Comparison of ENCODE assay signal across 23 cellular contexts in the genomic region with DNA sequence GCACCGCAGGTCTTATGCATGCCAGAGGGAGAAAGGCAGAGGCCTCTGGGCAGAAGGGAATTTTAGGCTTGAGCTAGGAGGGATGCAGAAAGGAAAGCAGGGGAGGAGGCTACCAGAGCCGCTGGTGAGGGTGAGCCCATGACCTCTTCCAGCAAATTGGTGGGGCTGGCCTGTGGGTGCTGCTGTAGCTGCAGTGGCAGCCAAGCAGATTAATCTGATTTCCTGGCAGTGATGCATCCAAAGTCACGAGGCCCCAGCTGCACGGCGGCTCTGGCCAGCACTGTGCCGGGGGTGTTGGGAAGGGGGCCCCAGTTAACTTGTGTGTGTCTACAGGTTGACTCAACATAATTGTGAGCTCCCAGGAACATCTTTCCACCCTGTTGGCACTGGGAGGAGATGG. TPM values are rescaled to one million over a fixed set of nuclear protein-coding genes. Genes with fewer than 3 reads are reported as not detected.
DNase-seq lines count a peak whose midpoint lies in the region; ATAC-seq and TF ChIP-seq lines count a peak whose summit lies in the region.
"Had no signal": no experiment of that assay in that cellular context is flagged by ENCODE, and none has a peak within 500 bp of the region (broad histone marks: within the 10 kb centered on the region; RNA-seq: fewer than 3 reads in every experiment).

No MANE protein-coding gene starts in this region.

- TF ChIP-seq CTCF in tibial nerve (IDR thresholded peaks at IDR 0.05) = no peak

- no peak for DNase-seq in Right ventricle myocardium superior
- no peak for DNase-seq in left cardiac atrium
- DNase-seq in hippocampal formation (lab: John Stamatoyannopoulos, UW) = peak; percentile 34 to 40
- peak; percentile 48 for DNase-seq in pons (ENCODE audit: low spot score)
- DNase-seq in tibial nerve (ENCODE audit: low spot score in 2 of 2) = no peak
- DNase-seq in stimulated activated CD4-positive, alpha-beta T cell treated with anti-CD3 and anti-CD28 coated beads, Interleukin-2, amount 100 ng/mL, for 24 hours = no peak
- DNase-seq in stimulated activated naive CD8-positive, alpha-beta T cell treated with anti-CD3 and anti-CD28 coated beads, Interleukin-15, amount 100 ng/mL, for 72 hours = no peak
- DNase-seq in immature natural killer cell = no peak
- DNase-seq: 8988T; CD4-positive, CD25-positive, alpha-beta regulatory T cell; GDM1; GOT3; MM.1S; NCI-H1092; NCI-H146; NCI-H2029 treated with DMSO at 0.1 percent for 48 hours; NCI-H2171 treated with DMSO at 0.1 percent for 48 hours; NCI-H446 treated with DMSO at 0.1 percent for 48 hours had no signal

- H3K27ac Mint-ChIP-seq in stimulated activated naive CD8-positive, alpha-beta T cell treated with anti-CD3 and anti-CD28 coated beads, Interleukin-15, amount 100 ng/mL, for 72 hours = no peak overlapping the region
- no peak overlapping the region for H3K27ac Mint-ChIP-seq in immature natural killer cell
- H3K27ac Mint-ChIP-seq: B cell; CD4-positive, CD25-positive, alpha-beta regulatory T cell had no signal

- no peaks in the 10 kb centered on the region for H3K4me1 ChIP-seq in tibial nerve
- H3K4me1 ChIP-seq: Caco-2, Peyer's patch had no signal

- peaks cover 8% of the 10 kb centered on the region for H3K27me3 Mint-ChIP-seq in stimulated activated naive CD8-positive, alpha-beta T cell treated with anti-CD3 and anti-CD28 coated beads, Interleukin-15, amount 100 ng/mL, for 72 hours
- H3K27me3 Mint-ChIP-seq in immature natural killer cell (ENCODE audit: low read depth in 3 of 3) = peaks cover 0 to 3% (median 0%) of the 10 kb centered on the region in 3 donors
- H3K27me3 Mint-ChIP-seq: B cell; CD4-positive, CD25-positive, alpha-beta regulatory T cell had no signal

- H3K9me3 Mint-ChIP-seq in stimulated activated naive CD8-positive, alpha-beta T cell treated with anti-CD3 and anti-CD28 coated beads, Interleukin-15, amount 100 ng/mL, for 72 hours = peaks cover 0 to 20% of the 10 kb centered on the region in 2 donors
- peaks cover 0 to 5% (median 3%) of the 10 kb centered on the region in 6 donors for H3K9me3 Mint-ChIP-seq in immature natural killer cell

- WGBS in tibial nerve, 2 donors = 63 to 70% methylated on average over 6 of the region's 6 CpGs

- intact Hi-C loops in Right ventricle myocardium superior (cut with DNase I) = no loop called here
- intact Hi-C loops in left cardiac atrium (cut with DNase I) = no loop called here

- TF ChIP-seq POLR2A in tibial nerve (IDR thresholded peaks at IDR 0.05) = no peak

- H3K27me3 ChIP-seq in tibial nerve = no peaks in the 10 kb centered on the region
- H3K27me3 ChIP-seq: Peyer's patch had no signal

- ATAC-seq in Right ventricle myocardium superior (ENCODE audit: poor library complexity) = peak; percentile 20
- ATAC-seq in left cardiac atrium = no peak
- ATAC-seq in stimulated activated naive CD8-positive, alpha-beta T cell treated with anti-CD3 and anti-CD28 coated beads, Interleukin-15, amount 100 ng/mL, for 72 hours = no peak

- no peak overlapping the region for H3K4me3 Mint-ChIP-seq in stimulated activated naive CD8-positive, alpha-beta T cell treated with anti-CD3 and anti-CD28 coated beads, Interleukin-15, amount 100 ng/mL, for 72 hours
- H3K4me3 Mint-ChIP-seq in immature natural killer cell = no peak overlapping the region
- H3K4me3 Mint-ChIP-seq: B cell; CD4-positive, CD25-positive, alpha-beta regulatory T cell had no signal

- peaks cover 0 to 36% (median 0%) of the 10 kb centered on the region in 4 donors for H3K9me3 ChIP-seq in tibial nerve

- TF ChIP-seq EP300 in tibial nerve (IDR thresholded peaks at IDR 0.05) = no peak

- H3K4me3 ChIP-seq in tibial nerve = no peak overlapping the region
- H3K4me3 ChIP-seq: Peyer's patch had no signal

- no peaks in the 10 kb centered on the region for H3K36me3 Mint-ChIP-seq in immature natural killer cell
- H3K36me3 Mint-ChIP-seq: CD4-positive, CD25-positive, alpha-beta regulatory T cell had no signal

- no peaks in the 10 kb centered on the region for H3K36me3 ChIP-seq in tibial nerve
- H3K36me3 ChIP-seq: Peyer's patch had no signal

- H3K27ac ChIP-seq in tibial nerve = peak overlapping the region in 3 of 4 donors; percentile 17 to 58 (median 36)
- H3K27ac ChIP-seq: Peyer's patch had no signal

- H3K4me1 Mint-ChIP-seq in stimulated activated naive CD8-positive, alpha-beta T cell treated with anti-CD3 and anti-CD28 coated beads, Interleukin-15, amount 100 ng/mL, for 72 hours = no peaks in the 10 kb centered on the region
- peaks cover 0 to 2% of the 10 kb centered on the region in 2 donors for H3K4me1 Mint-ChIP-seq in immature natural killer cell
- H3K4me1 Mint-ChIP-seq: B cell; CD4-positive, CD25-positive, alpha-beta regulatory T cell had no signal

RNA-seq across cellular contexts. Expression of a gene that starts 41.4 kb away (rescaled TPM):
- 0.11 TPM for total RNA-seq in Right ventricle myocardium superior
- total RNA-seq in left cardiac atrium = under 1 TPM; 0.08 to 0.35 TPM
- total RNA-seq in tibial nerve = 10 to 100 TPM in 2 of 4 donors, 1 to 10 TPM in 2; 6.6 to 18.0 (median 9.1) TPM
- polyA plus RNA-seq in immature natural killer cell = 1 to 10 TPM in 1 of 3 donors, under 1 TPM in 2; 0.09 to 1.8 (median 0.24) TPM
- total RNA-seq: B cell, LHCN-M2 had no signal
- polyA plus RNA-seq: AG04450; CD4-positive, CD25-positive, alpha-beta regulatory T cell had no signal

Comparison
In these comparisons a context has a peak if more than half of its experiments do, and no peak if none do; other contexts are left out.
1. DNase-seq: peak in hippocampal formation (2 of 2) and pons (single experiment); none in Right ventricle myocardium superior (single experiment), left cardiac atrium (single experiment), tibial nerve (0 of 2), stimulated activated CD4-positive, alpha-beta T cell treated with anti-CD3 and anti-CD28 coated beads, Interleukin-2, amount 100 ng/mL, for 24 hours (0 of 2), stimulated activated naive CD8-positive, alpha-beta T cell treated with anti-CD3 and anti-CD28 coated beads, Interleukin-15, amount 100 ng/mL, for 72 hours (0 of 2) and immature natural killer cell (0 of 3).